In the genomic region with DNA sequence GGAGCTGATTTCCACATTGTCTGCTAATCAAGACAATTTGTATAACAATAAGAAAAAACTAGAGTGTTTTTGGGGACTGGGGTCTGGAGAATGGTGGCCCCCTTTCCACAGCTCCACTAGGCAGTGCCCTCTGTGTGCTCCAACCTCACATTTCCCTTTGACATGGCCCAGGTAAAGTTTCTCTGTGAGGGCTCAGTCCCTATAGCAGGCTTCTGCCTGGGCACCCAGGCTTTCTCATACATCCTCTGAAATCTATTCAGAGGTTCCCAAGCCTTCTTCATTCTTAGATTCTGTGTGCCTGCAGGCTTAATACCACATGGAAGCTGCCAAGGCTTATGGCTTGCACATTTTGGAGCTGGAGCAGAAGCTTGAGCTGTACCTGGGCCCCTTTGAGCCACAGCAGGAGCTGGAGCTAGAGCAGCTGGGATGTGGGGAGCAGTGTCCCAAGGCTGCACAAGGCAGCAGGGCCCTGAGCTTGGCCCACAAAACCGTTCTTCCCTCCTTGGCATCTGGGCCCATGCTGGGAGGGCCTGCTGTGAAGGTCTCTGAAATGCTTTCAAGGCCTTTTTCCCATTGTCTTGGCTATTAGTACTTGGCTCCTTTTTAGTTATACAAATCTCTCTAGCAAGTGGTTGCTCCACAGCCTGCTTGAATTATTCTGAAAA, we compare ENCODE assay signal across 29 cellular contexts.
"Had no signal": no experiment of that assay in that cellular context is flagged by ENCODE, and none has a peak within 500 bp of the region (broad histone marks: within the 10 kb centered on the region; RNA-seq: fewer than 3 reads in every experiment).

No MANE protein-coding gene starts in this region.

- H3K27me3 ChIP-seq: gastrocnemius medialis, ovary, right atrium auricular region, uterus had no signal

- H3K27ac ChIP-seq: gastrocnemius medialis, ovary, prostate gland, right atrium auricular region, uterus had no signal

- H3K4me2 ChIP-seq: smooth muscle cell had no signal

- DNase-seq: activated CD4-positive, alpha-beta T cell treated with anti-CD3 and anti-CD28 coated beads for 36 hours; activated CD4-positive, alpha-beta T cell treated with anti-CD3 and anti-CD28 coated beads, Interleukin-2, amount 50 U/mL, for 4 hours; activated CD4-positive, CD25-positive, alpha-beta regulatory T cell; activated naive CD4-positive, alpha-beta T cell treated with Interleukin-2 at 50 U/mL for 16 hours; activated T-cell treated with anti-CD3 and anti-CD28 coated beads for 4 hours; activated T-cell treated with anti-CD3 and anti-CD28 coated beads, Interleukin-2, amount 50 U/mL, for 72 hours; anterior cingulate cortex; effector memory CD4-positive, alpha-beta T cell; erythroblast; gastrocnemius medialis; glutamatergic neuron; islet precursor cell; left cardiac atrium; left ventricle myocardium superior; ovary; stimulated activated CD4-positive, alpha-beta T cell treated with anti-CD3 and anti-CD28 coated beads, Interleukin-1b, Interleukin-23, amount 100 ng/mL, for 48 hours; stimulated activated CD4-positive, alpha-beta T cell treated with anti-CD3 and anti-CD28 coated beads, Interleukin-4, amount 100 ng/mL, for 4 hours; stimulated activated CD8-positive, alpha-beta memory T cell treated with anti-CD3 and anti-CD28 coated beads, Interleukin-4, amount 100 ng/mL, for 48 hours; stimulated activated naive CD8-positive, alpha-beta T cell treated with anti-CD3 and anti-CD28 coated beads, Interleukin-15, amount 100 ng/mL, for 72 hours; substantia nigra; T-helper 2 cell; uterus had no signal

- H3K4me1 Mint-ChIP-seq: activated CD4-positive, alpha-beta T cell treated with anti-CD3 and anti-CD28 coated beads for 36 hours; stimulated activated memory B cell treated with anti-CD40 and anti-IgM and Interleukin-4, amounts not matched to agents 10 μg/mL and 1 μg/mL and 100 μg/mL, for 72 hours; stimulated activated naive CD8-positive, alpha-beta T cell treated with anti-CD3 and anti-CD28 coated beads, Interleukin-15, amount 100 ng/mL, for 72 hours had no signal

- H3K9me3 ChIP-seq: gastrocnemius medialis, ovary, prostate gland had no signal

- H3K27ac Mint-ChIP-seq: activated CD4-positive, alpha-beta T cell treated with anti-CD3 and anti-CD28 coated beads for 36 hours; activated naive CD8-positive, alpha-beta T cell; activated T-cell treated with anti-CD3 and anti-CD28 coated beads, Interleukin-2, amount 50 U/mL, for 72 hours; nephron; stimulated activated memory B cell treated with anti-CD40 and anti-IgM and Interleukin-4, amounts not matched to agents 10 μg/mL and 1 μg/mL and 100 μg/mL, for 72 hours; stimulated activated naive CD8-positive, alpha-beta T cell treated with anti-CD3 and anti-CD28 coated beads, Interleukin-15, amount 100 ng/mL, for 72 hours; type B pancreatic cell had no signal

- H3K36me3 Mint-ChIP-seq: activated naive CD8-positive, alpha-beta T cell; stimulated activated memory B cell treated with anti-CD40 and anti-IgM and Interleukin-4, amounts not matched to agents 10 μg/mL and 1 μg/mL and 100 μg/mL, for 72 hours; type B pancreatic cell had no signal

- H3K4me1 ChIP-seq: gastrocnemius medialis, prostate gland, right atrium auricular region, uterus had no signal

- H3K4me3 Mint-ChIP-seq: activated CD4-positive, alpha-beta T cell treated with anti-CD3 and anti-CD28 coated beads for 36 hours; activated naive CD8-positive, alpha-beta T cell; activated T-cell treated with anti-CD3 and anti-CD28 coated beads, Interleukin-2, amount 50 U/mL, for 72 hours; nephron; stimulated activated memory B cell treated with anti-CD40 and anti-IgM and Interleukin-4, amounts not matched to agents 10 μg/mL and 1 μg/mL and 100 μg/mL, for 72 hours; stimulated activated naive CD8-positive, alpha-beta T cell treated with anti-CD3 and anti-CD28 coated beads, Interleukin-15, amount 100 ng/mL, for 72 hours; type B pancreatic cell had no signal

- ATAC-seq: activated CD4-positive, alpha-beta T cell treated with anti-CD3 and anti-CD28 coated beads for 36 hours; activated T-cell treated with anti-CD3 and anti-CD28 coated beads, Interleukin-2, amount 50 U/mL, for 72 hours; gastrocnemius medialis; left cardiac atrium; left ventricle myocardium superior; stimulated activated memory B cell treated with anti-CD40 and anti-IgM and Interleukin-4, amounts not matched to agents 10 μg/mL and 1 μg/mL and 100 μg/mL, for 72 hours; stimulated activated naive CD8-positive, alpha-beta T cell treated with anti-CD3 and anti-CD28 coated beads, Interleukin-15, amount 100 ng/mL, for 72 hours had no signal

- H3K4me3 ChIP-seq: gastrocnemius medialis, ovary, prostate gland, right atrium auricular region, smooth muscle cell, uterus had no signal

- H3K36me3 ChIP-seq: gastrocnemius medialis, ovary, prostate gland, right atrium auricular region, uterus had no signal

- H3K9me3 Mint-ChIP-seq: activated T-cell treated with anti-CD3 and anti-CD28 coated beads, Interleukin-2, amount 50 U/mL, for 72 hours; nephron; stimulated activated naive CD8-positive, alpha-beta T cell treated with anti-CD3 and anti-CD28 coated beads, Interleukin-15, amount 100 ng/mL, for 72 hours; type B pancreatic cell had no signal
